ENCODE assay signal across 8 cellular contexts in the genomic region with DNA sequence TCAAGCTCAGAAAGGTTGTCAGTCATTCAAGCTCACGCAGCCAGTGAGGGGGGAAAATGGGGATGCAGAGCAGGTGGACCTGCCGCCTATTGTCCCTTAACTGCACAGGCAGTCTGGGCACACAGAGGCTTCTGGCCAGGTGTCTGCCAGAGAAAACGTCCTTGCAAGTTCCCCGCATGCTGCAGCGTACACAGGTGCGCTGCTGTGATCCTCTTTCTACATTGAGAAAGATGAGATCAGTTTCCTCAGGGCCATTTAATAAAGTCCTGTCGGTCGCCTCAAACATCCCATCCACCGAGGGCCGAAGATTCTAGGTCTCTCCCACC. TPM values are rescaled to one million over a fixed set of nuclear protein-coding genes. Genes with fewer than 3 reads are reported as not detected.
DNase-seq lines count a peak whose midpoint lies in the region; ATAC-seq and TF ChIP-seq lines count a peak whose summit lies in the region.

No MANE protein-coding gene starts in this region.

- H3K36me3 ChIP-seq in right lobe of liver (no peaks in the 10 kb centered on the region), upper lobe of right lung (no peaks in the 10 kb centered on the region)

- H3K4me3 Mint-ChIP-seq in activated naive CD4-positive, alpha-beta T cell treated with anti-CD3 and anti-CD28 coated beads for 36 hours, result peak overlapping the region; percentile 93

- no peak for TF ChIP-seq POLR2A in right lobe of liver (IDR thresholded peaks at IDR 0.05)

- H3K4me1 Mint-ChIP-seq in activated naive CD4-positive, alpha-beta T cell treated with anti-CD3 and anti-CD28 coated beads for 36 hours (ENCODE audit: low read depth), result peaks cover 44% of the 10 kb centered on the region

- no peak for ATAC-seq in right lobe of liver
- ATAC-seq in upper lobe of right lung, result no peak
- no peak for ATAC-seq in HG03442 (IDR thresholded peaks at IDR 0.05; ENCODE audit: unreplicated experiment)
- no peak for ATAC-seq in foreskin keratinocyte

- peak overlapping the region; percentile 77 to 91 (median 89) for H3K4me3 ChIP-seq in right lobe of liver
- H3K4me3 ChIP-seq in upper lobe of right lung, result peak overlapping the region; percentile 85

- no peaks in the 10 kb centered on the region for H3K27me3 Mint-ChIP-seq in activated naive CD4-positive, alpha-beta T cell treated with anti-CD3 and anti-CD28 coated beads for 36 hours (ENCODE audit: low read depth)

- 3% methylated on average over 5 of the region's 10 CpGs for WGBS in right lobe of liver (ENCODE audit: insufficient coverage, low coverage, low lambda C conversion rate, missing lambda C conversion rate)

- no peak for TF ChIP-seq CTCF in right lobe of liver (IDR thresholded peaks at IDR 0.05)
- no peak for TF ChIP-seq CTCF in upper lobe of right lung (IDR thresholded peaks at IDR 0.05)
- TF ChIP-seq CTCF in foreskin keratinocyte (conservative IDR thresholded peaks at IDR 0.05), result no peak

- H3K36me3 Mint-ChIP-seq in activated naive CD4-positive, alpha-beta T cell treated with anti-CD3 and anti-CD28 coated beads for 36 hours (ENCODE audit: low read depth), result peaks cover 8% of the 10 kb centered on the region

- no peaks in the 10 kb centered on the region for H3K9me3 Mint-ChIP-seq in activated naive CD4-positive, alpha-beta T cell treated with anti-CD3 and anti-CD28 coated beads for 36 hours

- H3K9me3 ChIP-seq in right lobe of liver (no peaks in the 10 kb centered on the region), upper lobe of right lung (no peaks in the 10 kb centered on the region)

- no peak for DNase-seq in activated naive CD4-positive, alpha-beta T cell treated with anti-CD3 and anti-CD28 coated beads for 36 hours
- no peak for DNase-seq in activated naive CD4-positive, alpha-beta T cell (lab: John Stamatoyannopoulos, UW)
- DNase-seq in right lobe of liver (no peak), upper lobe of right lung (no peak), foreskin keratinocyte (no peak)
- DNase-seq in activated CD4-positive, alpha-beta T cell treated with anti-CD3 and anti-CD28 coated beads, Interleukin-2, amount 50 U/mL, for 4 hours, result no peak

- intact Hi-C loops in activated naive CD4-positive, alpha-beta T cell treated with anti-CD3 and anti-CD28 coated beads for 36 hours (cut with micrococcal nuclease), result loop anchor here (1.0 to 10.0 kb wide), 12 partner anchors 73 to 859 kb away; partner anchors contain the start of genes MKRN2, PPARG, RAF1 and RPL32
- intact Hi-C loops in right lobe of liver (cut with DNase I), result no loop called here
- intact Hi-C loops in upper lobe of right lung (cut with DNase I), result loop anchor here (5.0 kb wide), 1 partner anchor 347 kb away; no protein-coding TSS in a partner anchor

- peaks cover 0 to 19% (median 4%) of the 10 kb centered on the region in 4 donors for H3K4me1 ChIP-seq in right lobe of liver
- peaks cover 20% of the 10 kb centered on the region for H3K4me1 ChIP-seq in upper lobe of right lung
- H3K4me1 ChIP-seq in foreskin keratinocyte, result peaks cover 10% of the 10 kb centered on the region

- CTCF ChIA-PET in activated naive CD4-positive, alpha-beta T cell treated with anti-CD3 and anti-CD28 coated beads for 36 hours (lab: Charles Lee), result interaction anchor here (0.6 to 3.8 kb wide), 7 partner anchors 9 to 357 kb away, joined by 3 to 33 read pairs (median 4); no protein-coding TSS in a partner anchor

- H3K27ac Mint-ChIP-seq in activated naive CD4-positive, alpha-beta T cell treated with anti-CD3 and anti-CD28 coated beads for 36 hours, result peak overlapping the region; percentile 82

- H3K27me3 ChIP-seq in right lobe of liver, result no peaks in the 10 kb centered on the region
- no peaks in the 10 kb centered on the region for H3K27me3 ChIP-seq in upper lobe of right lung
- no peaks in the 10 kb centered on the region for H3K27me3 ChIP-seq in foreskin keratinocyte

- peak overlapping the region; percentile 83 for H3K27ac ChIP-seq in angular gyrus (ENCODE audit: low read depth, low read length)
- peak overlapping the region in 1 of 3 donors; percentile 48 for H3K27ac ChIP-seq in right lobe of liver
- peak overlapping the region; percentile 65 for H3K27ac ChIP-seq in upper lobe of right lung
- no peak overlapping the region for H3K27ac ChIP-seq in foreskin keratinocyte

RNA-seq across cellular contexts. Expression of gene TSEN2, which starts 0.4 kb away (rescaled TPM):
- 10 to 100 TPM; 14.0 to 14.8 TPM for total RNA-seq in activated naive CD4-positive, alpha-beta T cell treated with anti-CD3 and anti-CD28 coated beads for 36 hours
- total RNA-seq in right lobe of liver (1 to 10 TPM; 4.7 to 9.2 (median 6.4) TPM), upper lobe of right lung (16.0 TPM), foreskin keratinocyte (17.8 and 20.1 TPM in 2 replicates)
- polyA plus RNA-seq in foreskin keratinocyte, result 13.3 and 15.6 TPM in 2 replicates

Comparison
In these comparisons a context has a peak if more than half of its experiments do, and no peak if none do; other contexts are left out.
1. intact Hi-C loops: an anchor here in activated naive CD4-positive, alpha-beta T cell treated with anti-CD3 and anti-CD28 coated beads for 36 hours (1.0 to 10.0 kb wide) and upper lobe of right lung (5.0 kb wide); none called in right lobe of liver.